Comparison of ENCODE assay signal across 22 cellular contexts in genomic region chr7:66528652-66529051, GRCh38.
DNase-seq lines count a peak whose midpoint lies in the region; ATAC-seq and TF ChIP-seq lines count a peak whose summit lies in the region.
"Had no signal": no experiment of that assay in that cellular context is flagged by ENCODE, and none has a peak within 500 bp of the region (broad histone marks: within the 10 kb centered on the region; RNA-seq: fewer than 3 reads in every experiment).

No MANE protein-coding gene starts in this region.

- H3K27ac Mint-ChIP-seq in T-helper 2 cell treated with Interferon-gamma antibody and Interleukin-4, amounts not matched to agents 5 μg/mL and 100 μg/mL, for 36 hours: peak overlapping the region; percentile 55
- H3K27ac Mint-ChIP-seq in T-helper 17 cell (peak overlapping the region; percentile 54), nephron progenitor cell (peak overlapping the region; percentile 18)
- H3K27ac Mint-ChIP-seq in stimulated activated naive CD8-positive, alpha-beta T cell treated with anti-CD3 and anti-CD28 coated beads, Interleukin-15, amount 100 ng/mL, for 72 hours: peak overlapping the region; percentile 55 to 92
- H3K27ac Mint-ChIP-seq: GM23338, IgD-negative memory B cell had no signal

- no peak for DNase-seq in T-helper 2 cell treated with Interferon-gamma antibody and Interleukin-4, amounts not matched to agents 5 μg/mL and 100 μg/mL, for 36 hours (ENCODE audit: low spot score)
- DNase-seq in T-helper 2 cell: no peak
- DNase-seq in T-helper 17 cell: no peak
- DNase-seq in nephron progenitor cell: no peak
- no peak for DNase-seq in stimulated activated naive CD8-positive, alpha-beta T cell treated with anti-CD3 and anti-CD28 coated beads, Interleukin-15, amount 100 ng/mL, for 72 hours
- no peak for DNase-seq in NOMO-1 treated with dmso at 0.1 percent for 144 hours (lab: John Stamatoyannopoulos, UW; ENCODE audit: unreplicated experiment)
- DNase-seq in NCI-H1105 treated with DMSO at 0.1 percent for 48 hours (lab: John Stamatoyannopoulos, UW): no peak
- DNase-seq: ACHN, EL, GF-D8, NCI-H1417, NCI-H1694 treated with DMSO at 0.1 percent for 48 hours, NCI-H2081 treated with DMSO at 0.1 percent for 48 hours, NCI-H2171 treated with DMSO at 0.1 percent for 48 hours, NCI-H524 treated with DMSO at 0.1 percent for 48 hours, Right ventricle myocardium superior had no signal

- peaks cover 6% of the 10 kb centered on the region for H3K36me3 Mint-ChIP-seq in T-helper 2 cell treated with Interferon-gamma antibody and Interleukin-4, amounts not matched to agents 5 μg/mL and 100 μg/mL, for 36 hours (ENCODE audit: low read depth)
- H3K36me3 Mint-ChIP-seq in T-helper 17 cell (ENCODE audit: low read depth) (peaks cover 2% of the 10 kb centered on the region), nephron progenitor cell (ENCODE audit: low read depth) (peaks cover 10% of the 10 kb centered on the region)
- H3K36me3 Mint-ChIP-seq: IgD-negative memory B cell had no signal

- no peaks in the 10 kb centered on the region for H3K9me3 Mint-ChIP-seq in T-helper 2 cell treated with Interferon-gamma antibody and Interleukin-4, amounts not matched to agents 5 μg/mL and 100 μg/mL, for 36 hours
- no peaks in the 10 kb centered on the region for H3K9me3 Mint-ChIP-seq in nephron progenitor cell
- no peaks in the 10 kb centered on the region for H3K9me3 Mint-ChIP-seq in stimulated activated naive CD8-positive, alpha-beta T cell treated with anti-CD3 and anti-CD28 coated beads, Interleukin-15, amount 100 ng/mL, for 72 hours
- H3K9me3 Mint-ChIP-seq: CD8-positive, alpha-beta memory T cell; GM23338; IgD-negative memory B cell had no signal

- no peaks in the 10 kb centered on the region for H3K9me3 ChIP-seq in T-helper 17 cell (ENCODE audit: control insufficient read depth, low read length, poor library complexity, severe bottlenecking)
- H3K9me3 ChIP-seq: BLaER1 had no signal

- no peaks in the 10 kb centered on the region for H3K4me1 Mint-ChIP-seq in T-helper 2 cell treated with Interferon-gamma antibody and Interleukin-4, amounts not matched to agents 5 μg/mL and 100 μg/mL, for 36 hours (ENCODE audit: low read depth)
- H3K4me1 Mint-ChIP-seq in T-helper 17 cell (peaks cover 9% of the 10 kb centered on the region), nephron progenitor cell (peaks cover 5% of the 10 kb centered on the region)
- no peaks in the 10 kb centered on the region for H3K4me1 Mint-ChIP-seq in stimulated activated naive CD8-positive, alpha-beta T cell treated with anti-CD3 and anti-CD28 coated beads, Interleukin-15, amount 100 ng/mL, for 72 hours
- H3K4me1 Mint-ChIP-seq: CD8-positive, alpha-beta memory T cell had no signal

- ATAC-seq in T-helper 17 cell: no peak
- ATAC-seq in stimulated activated naive CD8-positive, alpha-beta T cell treated with anti-CD3 and anti-CD28 coated beads, Interleukin-15, amount 100 ng/mL, for 72 hours: no peak
- no peak for ATAC-seq in HG03457 (IDR thresholded peaks at IDR 0.05; ENCODE audit: unreplicated experiment)
- ATAC-seq: GM23338, HCT116 had no signal

- no peak overlapping the region for H3K4me3 Mint-ChIP-seq in T-helper 2 cell treated with Interferon-gamma antibody and Interleukin-4, amounts not matched to agents 5 μg/mL and 100 μg/mL, for 36 hours
- H3K4me3 Mint-ChIP-seq in T-helper 17 cell: no peak overlapping the region
- H3K4me3 Mint-ChIP-seq in nephron progenitor cell: no peak overlapping the region
- no peak overlapping the region for H3K4me3 Mint-ChIP-seq in stimulated activated naive CD8-positive, alpha-beta T cell treated with anti-CD3 and anti-CD28 coated beads, Interleukin-15, amount 100 ng/mL, for 72 hours
- H3K4me3 Mint-ChIP-seq: CD8-positive, alpha-beta memory T cell; GM23338; IgD-negative memory B cell had no signal

- TF ChIP-seq CTCF in nephron progenitor cell (IDR thresholded peaks at IDR 0.05): no peak

- H3K27me3 Mint-ChIP-seq in T-helper 2 cell treated with Interferon-gamma antibody and Interleukin-4, amounts not matched to agents 5 μg/mL and 100 μg/mL, for 36 hours (ENCODE audit: low read depth): no peaks in the 10 kb centered on the region
- H3K27me3 Mint-ChIP-seq in T-helper 17 cell (no peaks in the 10 kb centered on the region), nephron progenitor cell (ENCODE audit: low read depth, poor library complexity) (peaks cover 2% of the 10 kb centered on the region)
- no peaks in the 10 kb centered on the region for H3K27me3 Mint-ChIP-seq in stimulated activated naive CD8-positive, alpha-beta T cell treated with anti-CD3 and anti-CD28 coated beads, Interleukin-15, amount 100 ng/mL, for 72 hours
- H3K27me3 Mint-ChIP-seq: CD8-positive, alpha-beta memory T cell; IgD-negative memory B cell had no signal

Comparison
In these comparisons a context has a peak if more than half of its experiments do, and no peak if none do; other contexts are left out.
1. H3K27ac Mint-ChIP-seq: peak in every context shown above with its lines; median percentile 74 in stimulated activated naive CD8-positive, alpha-beta T cell treated with anti-CD3 and anti-CD28 coated beads, Interleukin-15, amount 100 ng/mL, for 72 hours; 55 in T-helper 2 cell treated with Interferon-gamma antibody and Interleukin-4, amounts not matched to agents 5 μg/mL and 100 μg/mL, for 36 hours; 54 in T-helper 17 cell; 18 in nephron progenitor cell.